ENCODE assay signal across 1 cellular context in the genomic region with DNA sequence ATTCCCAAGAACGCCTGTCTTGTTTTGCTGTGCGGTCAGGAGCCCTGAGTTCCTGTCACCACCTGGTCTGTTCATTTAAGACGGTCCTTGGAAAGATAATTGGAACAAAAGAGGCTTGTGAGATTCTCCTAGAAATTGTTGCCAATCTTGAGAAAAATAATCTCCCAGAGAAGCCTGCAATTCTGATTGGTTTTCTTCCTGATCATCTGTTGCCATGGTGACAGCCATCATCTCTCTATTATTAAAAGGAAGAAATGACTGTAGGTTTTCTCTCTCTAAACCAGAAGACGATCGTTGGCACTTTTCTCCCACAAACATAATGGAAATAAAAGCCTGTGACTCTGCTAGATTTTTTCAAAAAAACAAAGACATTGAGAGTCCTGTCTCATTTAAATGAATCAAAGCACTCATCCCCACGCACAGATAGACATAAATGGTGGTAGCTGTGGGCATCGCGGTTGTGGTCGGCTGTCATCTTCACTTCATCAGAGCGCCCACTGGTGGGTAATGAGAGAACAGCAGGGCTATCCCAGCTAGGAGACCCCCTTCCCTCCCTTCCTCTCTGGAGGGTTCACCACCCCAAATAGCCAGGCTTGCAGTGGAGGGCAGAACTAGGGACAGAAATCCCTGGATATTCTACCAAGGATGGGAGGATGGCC.
TF ChIP-seq lines count a peak whose summit lies in the region.

No MANE protein-coding gene starts in this region.

TF ChIP-seq in WTC11, 78 proteins besides CTCF, POLR2A, EP300 and RAD21 (continued from another document):
- TF ChIP-seq, protein P1, sequence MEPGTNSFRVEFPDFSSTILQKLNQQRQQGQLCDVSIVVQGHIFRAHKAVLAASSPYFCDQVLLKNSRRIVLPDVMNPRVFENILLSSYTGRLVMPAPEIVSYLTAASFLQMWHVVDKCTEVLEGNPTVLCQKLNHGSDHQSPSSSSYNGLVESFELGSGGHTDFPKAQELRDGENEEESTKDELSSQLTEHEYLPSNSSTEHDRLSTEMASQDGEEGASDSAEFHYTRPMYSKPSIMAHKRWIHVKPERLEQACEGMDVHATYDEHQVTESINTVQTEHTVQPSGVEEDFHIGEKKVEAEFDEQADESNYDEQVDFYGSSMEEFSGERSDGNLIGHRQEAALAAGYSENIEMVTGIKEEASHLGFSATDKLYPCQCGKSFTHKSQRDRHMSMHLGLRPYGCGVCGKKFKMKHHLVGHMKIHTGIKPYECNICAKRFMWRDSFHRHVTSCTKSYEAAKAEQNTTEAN (CRISPR knock-in tag; IDR thresholded peaks at IDR 0.05), result no peak
- TF ChIP-seq, protein P2, sequence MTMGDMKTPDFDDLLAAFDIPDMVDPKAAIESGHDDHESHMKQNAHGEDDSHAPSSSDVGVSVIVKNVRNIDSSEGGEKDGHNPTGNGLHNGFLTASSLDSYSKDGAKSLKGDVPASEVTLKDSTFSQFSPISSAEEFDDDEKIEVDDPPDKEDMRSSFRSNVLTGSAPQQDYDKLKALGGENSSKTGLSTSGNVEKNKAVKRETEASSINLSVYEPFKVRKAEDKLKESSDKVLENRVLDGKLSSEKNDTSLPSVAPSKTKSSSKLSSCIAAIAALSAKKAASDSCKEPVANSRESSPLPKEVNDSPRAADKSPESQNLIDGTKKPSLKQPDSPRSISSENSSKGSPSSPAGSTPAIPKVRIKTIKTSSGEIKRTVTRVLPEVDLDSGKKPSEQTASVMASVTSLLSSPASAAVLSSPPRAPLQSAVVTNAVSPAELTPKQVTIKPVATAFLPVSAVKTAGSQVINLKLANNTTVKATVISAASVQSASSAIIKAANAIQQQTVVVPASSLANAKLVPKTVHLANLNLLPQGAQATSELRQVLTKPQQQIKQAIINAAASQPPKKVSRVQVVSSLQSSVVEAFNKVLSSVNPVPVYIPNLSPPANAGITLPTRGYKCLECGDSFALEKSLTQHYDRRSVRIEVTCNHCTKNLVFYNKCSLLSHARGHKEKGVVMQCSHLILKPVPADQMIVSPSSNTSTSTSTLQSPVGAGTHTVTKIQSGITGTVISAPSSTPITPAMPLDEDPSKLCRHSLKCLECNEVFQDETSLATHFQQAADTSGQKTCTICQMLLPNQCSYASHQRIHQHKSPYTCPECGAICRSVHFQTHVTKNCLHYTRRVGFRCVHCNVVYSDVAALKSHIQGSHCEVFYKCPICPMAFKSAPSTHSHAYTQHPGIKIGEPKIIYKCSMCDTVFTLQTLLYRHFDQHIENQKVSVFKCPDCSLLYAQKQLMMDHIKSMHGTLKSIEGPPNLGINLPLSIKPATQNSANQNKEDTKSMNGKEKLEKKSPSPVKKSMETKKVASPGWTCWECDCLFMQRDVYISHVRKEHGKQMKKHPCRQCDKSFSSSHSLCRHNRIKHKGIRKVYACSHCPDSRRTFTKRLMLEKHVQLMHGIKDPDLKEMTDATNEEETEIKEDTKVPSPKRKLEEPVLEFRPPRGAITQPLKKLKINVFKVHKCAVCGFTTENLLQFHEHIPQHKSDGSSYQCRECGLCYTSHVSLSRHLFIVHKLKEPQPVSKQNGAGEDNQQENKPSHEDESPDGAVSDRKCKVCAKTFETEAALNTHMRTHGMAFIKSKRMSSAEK (CRISPR knock-in tag; IDR thresholded peaks at IDR 0.05; ENCODE audit: borderline replicate concordance), result no peak
- TF ChIP-seq ZNF317 (CRISPR knock-in tag; IDR thresholded peaks at IDR 0.05; ENCODE audit: borderline replicate concordance, low read depth), result no peak
- no peak for TF ChIP-seq NR1H2 (CRISPR knock-in tag; IDR thresholded peaks at IDR 0.05)
